Comparison of ENCODE assay signal across 12 cellular contexts in the genomic region with DNA sequence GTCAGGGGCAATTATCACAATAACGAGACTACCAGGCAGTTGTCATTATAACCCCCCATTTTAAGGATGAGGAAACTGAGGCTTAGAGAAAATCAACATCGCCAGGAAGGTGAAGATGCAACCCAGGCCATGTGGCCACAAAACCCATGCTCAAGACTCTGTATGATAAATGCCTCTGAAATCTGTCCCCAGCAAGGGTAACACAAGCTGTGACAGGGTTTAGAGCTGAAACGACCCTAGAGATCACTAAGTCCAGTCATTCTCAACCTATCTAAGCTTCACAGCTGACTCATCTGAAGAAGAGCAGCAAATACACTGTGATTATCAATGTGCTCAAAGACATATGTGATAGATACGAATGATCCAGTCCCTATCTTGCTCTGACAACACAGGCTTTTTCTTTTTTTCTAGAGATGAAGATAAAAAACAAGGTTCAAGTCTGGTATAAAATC. TPM values are rescaled to one million over a fixed set of nuclear protein-coding genes. Genes with fewer than 3 reads are reported as not detected.
A peak's percentile ranks its signal among the peaks of the same experiment; 100 is the strongest.
DNase-seq lines count a peak whose midpoint lies in the region; ATAC-seq and TF ChIP-seq lines count a peak whose summit lies in the region.
"Had no signal": no experiment of that assay in that cellular context is flagged by ENCODE, and none has a peak within 500 bp of the region (broad histone marks: within the 10 kb centered on the region; RNA-seq: fewer than 3 reads in every experiment).

No MANE protein-coding gene starts in this region.

- no peak overlapping the region for H3K27ac ChIP-seq in A673 (ENCODE audit: low read depth, low read length, poor library complexity, severe bottlenecking)

- CTCF ChIA-PET in A673 (lab: Charles Lee) (no interaction called here), HEK293T (lab: Yijun Ruan, JAX) (interaction anchor here (0.5 kb wide), 1 partner anchor 36 kb away, joined by 5 read pairs; no protein-coding TSS in a partner anchor)

- no peaks in the 10 kb centered on the region for H3K36me3 Mint-ChIP-seq in natural killer cell treated with Interleukin-12 subunit alpha and Interleukin-12 subunit beta and Interleukin-15 and Interleukin-18, amount 100 ng/mL, for 72 hours
- no peaks in the 10 kb centered on the region for H3K36me3 Mint-ChIP-seq in natural killer cell

- BruUV-seq in A673 (replicated peaks; lab: Mats Ljungman, UMichigan) = no TSS peak

- peaks cover 50% of the 10 kb centered on the region for H3K4me1 ChIP-seq in A673 (ENCODE audit: insufficient read depth, low read length, poor library complexity, severe bottlenecking)

- peak; percentile 70 to 97 for ATAC-seq in natural killer cell treated with Interleukin-12 subunit alpha and Interleukin-12 subunit beta and Interleukin-15 and Interleukin-18, amount 100 ng/mL, for 72 hours
- ATAC-seq in natural killer cell (no peak), HG02610 (IDR thresholded peaks at IDR 0.05; ENCODE audit: unreplicated experiment) (peak; percentile 89), HG03460 (IDR thresholded peaks at IDR 0.05; ENCODE audit: unreplicated experiment) (peak; percentile 58), GM19324 (IDR thresholded peaks at IDR 0.05; ENCODE audit: low FRiP score, unreplicated experiment) (no peak)
- ATAC-seq: body of pancreas, esophagus mucosa had no signal

- no peak overlapping the region for H3K27ac Mint-ChIP-seq in natural killer cell treated with Interleukin-12 subunit alpha and Interleukin-12 subunit beta and Interleukin-15 and Interleukin-18, amount 100 ng/mL, for 72 hours
- no peak overlapping the region for H3K27ac Mint-ChIP-seq in natural killer cell

- DNase-seq in natural killer cell treated with Interleukin-12 subunit alpha and Interleukin-12 subunit beta and Interleukin-15 and Interleukin-18, amount 100 ng/mL, for 72 hours (ENCODE audit: low spot score) = no peak
- no peak for DNase-seq in natural killer cell
- no peak for DNase-seq in A673 (ENCODE audit: low spot score)
- DNase-seq in HPDE6-E6E7 (ENCODE audit: extremely low spot score) = no peak
- DNase-seq in HEK293T (ENCODE audit: extremely low spot score) = no peak
- DNase-seq: body of pancreas, H7 had no signal

- intact Hi-C loops in natural killer cell (cut with micrococcal nuclease) (no loop called here), A673 (cut with micrococcal nuclease; ENCODE audit: unreplicated experiment) (no loop called here)

- no peaks in the 10 kb centered on the region for H3K9me3 ChIP-seq in A673 (ENCODE audit: low read depth, low read length, poor library complexity, severe bottlenecking)
- H3K9me3 ChIP-seq: body of pancreas had no signal

- no peaks in the 10 kb centered on the region for H3K27me3 ChIP-seq in A673 (replicated peaks; ENCODE audit: insufficient read depth, low read depth, low read length, poor library complexity)
- H3K27me3 ChIP-seq: body of pancreas had no signal

- no peak overlapping the region for H3K4me3 ChIP-seq in A673 (ENCODE audit: low read depth, low read length, poor library complexity, severe bottlenecking)
- H3K4me3 ChIP-seq: body of pancreas had no signal

- POLR2A ChIA-PET in A673 (lab: Charles Lee; ENCODE audit: low non-redundant PET) (no interaction called here), HEK293T (lab: Yijun Ruan, JAX) (no interaction called here)

- H3K4me3 Mint-ChIP-seq in natural killer cell treated with Interleukin-12 subunit alpha and Interleukin-12 subunit beta and Interleukin-15 and Interleukin-18, amount 100 ng/mL, for 72 hours = no peak overlapping the region
- no peak overlapping the region for H3K4me3 Mint-ChIP-seq in natural killer cell
- H3K4me3 Mint-ChIP-seq: neural crest cell had no signal

- TF ChIP-seq CTCF in natural killer cell (IDR thresholded peaks at IDR 0.05) = no peak
- no peak for TF ChIP-seq CTCF in A673 (conservative IDR thresholded peaks at IDR 0.05; ENCODE audit: low read depth, low read length)

- no peaks in the 10 kb centered on the region for H3K27me3 Mint-ChIP-seq in natural killer cell treated with Interleukin-12 subunit alpha and Interleukin-12 subunit beta and Interleukin-15 and Interleukin-18, amount 100 ng/mL, for 72 hours
- H3K27me3 Mint-ChIP-seq in natural killer cell (ENCODE audit: low read depth in 2 of 2) = no peaks in the 10 kb centered on the region

- H3K36me3 ChIP-seq in A673 (ENCODE audit: insufficient read depth, low read length, poor library complexity, severe bottlenecking) = no peaks in the 10 kb centered on the region

- H3K4me1 Mint-ChIP-seq in natural killer cell treated with Interleukin-12 subunit alpha and Interleukin-12 subunit beta and Interleukin-15 and Interleukin-18, amount 100 ng/mL, for 72 hours (ENCODE audit: low read depth in 2 of 2) = peaks cover 24 to 53% of the 10 kb centered on the region in 2 donors
- H3K4me1 Mint-ChIP-seq in natural killer cell = peaks cover 26 to 32% of the 10 kb centered on the region in 2 donors

- H3K9me3 Mint-ChIP-seq in natural killer cell treated with Interleukin-12 subunit alpha and Interleukin-12 subunit beta and Interleukin-15 and Interleukin-18, amount 100 ng/mL, for 72 hours = no peaks in the 10 kb centered on the region
- H3K9me3 Mint-ChIP-seq in natural killer cell = no peaks in the 10 kb centered on the region
- H3K9me3 Mint-ChIP-seq: neural crest cell had no signal

TF ChIP-seq in HEK293T, 16 proteins besides CTCF, POLR2A, EP300 and RAD21:
- TF ChIP-seq, protein P1, sequence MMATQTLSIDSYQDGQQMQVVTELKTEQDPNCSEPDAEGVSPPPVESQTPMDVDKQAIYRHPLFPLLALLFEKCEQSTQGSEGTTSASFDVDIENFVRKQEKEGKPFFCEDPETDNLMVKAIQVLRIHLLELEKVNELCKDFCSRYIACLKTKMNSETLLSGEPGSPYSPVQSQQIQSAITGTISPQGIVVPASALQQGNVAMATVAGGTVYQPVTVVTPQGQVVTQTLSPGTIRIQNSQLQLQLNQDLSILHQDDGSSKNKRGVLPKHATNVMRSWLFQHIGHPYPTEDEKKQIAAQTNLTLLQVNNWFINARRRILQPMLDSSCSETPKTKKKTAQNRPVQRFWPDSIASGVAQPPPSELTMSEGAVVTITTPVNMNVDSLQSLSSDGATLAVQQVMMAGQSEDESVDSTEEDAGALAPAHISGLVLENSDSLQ (IDR thresholded peaks at IDR 0.05) = no peak
- TF ChIP-seq ZNF384 (IDR thresholded peaks at IDR 0.05) (no peak), ELF4 (IDR thresholded peaks at IDR 0.05) (no peak), BHLHE40 (IDR thresholded peaks at IDR 0.05; ENCODE audit: borderline replicate concordance) (no peak), ARNT (IDR thresholded peaks at IDR 0.05) (no peak), FOXK2 (IDR thresholded peaks at IDR 0.05) (no peak), L3MBTL2 (conservative IDR thresholded peaks at IDR 0.05) (no peak), LEF1 (IDR thresholded peaks at IDR 0.05; ENCODE audit: borderline replicate concordance) (no peak), TARDBP (IDR thresholded peaks at IDR 0.05) (no peak), SUZ12 (IDR thresholded peaks at IDR 0.05) (no peak), FOXM1 (IDR thresholded peaks at IDR 0.05; ENCODE audit: borderline replicate concordance) (no peak), SP1 (IDR thresholded peaks at IDR 0.05) (no peak)

RNA-seq across cellular contexts. Expression of a gene that starts 47.0 kb away (rescaled TPM):
- total RNA-seq in natural killer cell treated with Interleukin-12 subunit alpha and Interleukin-12 subunit beta and Interleukin-15 and Interleukin-18, amount 100 ng/mL, for 72 hours = 10 to 100 TPM; 10.4 to 14.3 TPM
- total RNA-seq in natural killer cell (10 to 100 TPM; 11.5 to 12.5 (median 11.8) TPM), A673 (2021) (12.7 and 14.2 TPM in 2 replicates)

Comparison
In these comparisons a context has a peak if more than half of its experiments do, and no peak if none do; other contexts are left out.
1. ATAC-seq: peak in natural killer cell treated with Interleukin-12 subunit alpha and Interleukin-12 subunit beta and Interleukin-15 and Interleukin-18, amount 100 ng/mL, for 72 hours (2 of 2), HG02610 (single experiment) and HG03460 (single experiment); none in natural killer cell (0 of 3) and GM19324 (single experiment).